Comparison of ENCODE assay signal across 9 cellular contexts in the genomic region with DNA sequence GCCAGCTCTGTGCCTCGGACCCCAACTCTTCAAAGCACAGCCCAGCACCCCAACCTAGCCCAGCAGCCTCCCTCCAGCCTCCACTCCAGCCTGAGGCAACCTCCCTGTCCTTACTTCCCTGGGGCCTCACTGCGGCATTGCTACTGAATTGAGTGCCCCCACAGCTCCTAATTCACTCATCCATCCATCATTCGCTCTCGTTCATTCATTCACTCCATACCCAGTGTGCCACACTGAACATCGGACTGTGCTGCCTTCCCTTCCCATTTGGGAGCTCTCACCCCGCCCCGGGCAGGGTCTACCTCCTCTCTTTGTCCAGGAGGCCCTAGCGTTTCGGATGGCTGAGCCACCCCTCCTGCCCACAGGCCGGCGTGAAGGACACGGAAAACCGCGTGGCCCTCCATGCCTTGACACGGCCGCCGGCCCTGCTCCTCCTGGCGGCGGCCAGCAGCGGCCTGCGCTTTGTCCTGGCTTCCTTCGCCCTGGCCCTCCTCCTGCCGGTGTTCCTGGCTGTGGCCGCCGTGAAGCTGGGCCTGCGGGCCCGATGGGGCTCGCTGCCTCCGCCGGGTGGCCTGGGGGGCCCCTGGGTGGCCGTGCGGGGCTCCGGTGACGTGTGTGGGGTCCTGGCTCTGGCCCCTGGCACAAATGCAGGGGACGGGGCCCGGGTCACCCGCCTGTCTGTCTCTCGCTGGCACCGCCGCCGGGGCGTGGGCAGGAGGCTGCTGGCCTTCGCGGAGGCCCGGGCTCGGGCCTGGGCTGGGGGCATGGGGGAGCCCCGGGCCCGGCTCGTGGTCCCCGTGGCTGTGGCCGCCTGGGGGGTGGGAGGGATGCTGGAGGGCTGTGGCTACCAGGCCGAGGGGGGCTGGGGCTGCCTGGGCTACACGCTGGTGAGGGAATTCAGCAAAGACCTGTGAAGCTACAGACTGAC. TPM values are rescaled to one million over a fixed set of nuclear protein-coding genes. Genes with fewer than 3 reads are reported as not detected.
DNase-seq lines count a peak whose midpoint lies in the region; ATAC-seq and TF ChIP-seq lines count a peak whose summit lies in the region.
"Had no signal": no experiment of that assay in that cellular context is flagged by ENCODE, and none has a peak within 500 bp of the region (broad histone marks: within the 10 kb centered on the region; RNA-seq: fewer than 3 reads in every experiment).

No MANE protein-coding gene starts in this region.

- H3K27me3 ChIP-seq in adipocyte (replicated peaks; ENCODE audit: control insufficient read depth, insufficient read depth, low read length): no peaks in the 10 kb centered on the region
- H3K27me3 ChIP-seq in thyroid gland: no peaks in the 10 kb centered on the region

- ATAC-seq in HG03565 (IDR thresholded peaks at IDR 0.05; ENCODE audit: unreplicated experiment): no peak

- DNase-seq in activated CD4-positive, alpha-beta T cell treated with anti-CD3 and anti-CD28 coated beads, Interleukin-2, amount 10 ng/mL, durations not matched to agents 7 days and 5 days: no peak
- DNase-seq in activated CD4-positive, alpha-beta T cell treated with anti-CD3 and anti-CD28 coated beads for 4 hours: no peak
- DNase-seq in adipocyte (ENCODE audit: low read depth) (no peak), islet precursor cell (peak; percentile 71), thyroid gland (no peak), NCI-H82 treated with DMSO at 0.1 percent for 48 hours (lab: John Stamatoyannopoulos, UW; ENCODE audit: unreplicated experiment) (no peak), NCI-H510A treated with DMSO at 0.1 percent for 48 hours (lab: John Stamatoyannopoulos, UW) (no peak)
- DNase-seq: activated effector memory CD4-positive, alpha-beta T cell treated with Interleukin-2 at 50 U/mL for 16 hours had no signal

- H3K4me1 ChIP-seq in adipocyte (ENCODE audit: control insufficient read depth, insufficient read depth, low read length) (peaks cover 49% of the 10 kb centered on the region), thyroid gland (peaks cover 32 to 41% of the 10 kb centered on the region in 2 donors)

- peaks cover 6% of the 10 kb centered on the region for H3K36me3 ChIP-seq in adipocyte (ENCODE audit: control insufficient read depth, insufficient read depth, low read length, severe bottlenecking)
- peaks cover 0 to 18% of the 10 kb centered on the region in 2 donors for H3K36me3 ChIP-seq in thyroid gland

- H3K9me3 ChIP-seq in adipocyte (ENCODE audit: control insufficient read depth, low read length) (no peaks in the 10 kb centered on the region), thyroid gland (no peaks in the 10 kb centered on the region)

- no peaks in the 10 kb centered on the region for H3K9me3 Mint-ChIP-seq in activated CD4-positive, alpha-beta T cell treated with anti-CD3 and anti-CD28 coated beads, Interleukin-2, amount 10 ng/mL, durations not matched to agents 7 days and 5 days

- peak overlapping the region; percentile 85 for H3K27ac Mint-ChIP-seq in activated CD4-positive, alpha-beta T cell treated with anti-CD3 and anti-CD28 coated beads, Interleukin-2, amount 10 ng/mL, durations not matched to agents 7 days and 5 days

- intact Hi-C loops in thyroid gland (cut with DNase I): no loop called here

- H3K4me3 ChIP-seq in adipocyte (ENCODE audit: low read length) (peak overlapping the region; percentile 79), thyroid gland (replicated peaks in 1 of 3) (no peak overlapping the region)

- peak in 1 of 6 experiments; percentile 9 for TF ChIP-seq CTCF in thyroid gland (IDR thresholded peaks at IDR 0.05)

- peak overlapping the region; percentile 70 to 97 (median 80) for H3K27ac ChIP-seq in thyroid gland

- CTCF ChIA-PET in activated CD4-positive, alpha-beta T cell treated with anti-CD3 and anti-CD28 coated beads, Interleukin-2, amount 10 ng/mL, durations not matched to agents 7 days and 5 days (lab: Charles Lee): interaction anchor here (1.1 to 2.0 kb wide), 4 partner anchors 15 to 146 kb away, joined by 3 to 15 read pairs (median 3); no protein-coding TSS in a partner anchor

- 65 to 83% methylated on average over 25 to 31 of the region's 53 CpGs for WGBS in thyroid gland, 2 donors

- H3K9ac ChIP-seq in adipocyte (ENCODE audit: low read length): peak overlapping the region; percentile 75

- H3K4me1 Mint-ChIP-seq in activated CD4-positive, alpha-beta T cell treated with anti-CD3 and anti-CD28 coated beads, Interleukin-2, amount 10 ng/mL, durations not matched to agents 7 days and 5 days: peaks cover 8% of the 10 kb centered on the region

- no peaks in the 10 kb centered on the region for H3K27me3 Mint-ChIP-seq in activated CD4-positive, alpha-beta T cell treated with anti-CD3 and anti-CD28 coated beads, Interleukin-2, amount 10 ng/mL, durations not matched to agents 7 days and 5 days

- no peak for TF ChIP-seq POLR2A in thyroid gland (IDR thresholded peaks at IDR 0.05)

- H3K36me3 Mint-ChIP-seq in activated CD4-positive, alpha-beta T cell treated with anti-CD3 and anti-CD28 coated beads, Interleukin-2, amount 10 ng/mL, durations not matched to agents 7 days and 5 days (ENCODE audit: low read depth): peaks cover 1% of the 10 kb centered on the region

- peak overlapping the region; percentile 69 for H3K4me3 Mint-ChIP-seq in activated CD4-positive, alpha-beta T cell treated with anti-CD3 and anti-CD28 coated beads, Interleukin-2, amount 10 ng/mL, durations not matched to agents 7 days and 5 days

- POLR2A ChIA-PET in activated CD4-positive, alpha-beta T cell treated with anti-CD3 and anti-CD28 coated beads, Interleukin-2, amount 10 ng/mL, durations not matched to agents 7 days and 5 days (lab: Charles Lee): interaction anchor here (0.6 kb wide), 1 partner anchor 314 kb away, joined by 3 read pairs; no protein-coding TSS in a partner anchor

RNA-seq across cellular contexts. Expression of gene NAT14, which starts 1.3 kb away (rescaled TPM):
- 10 to 100 TPM; 11.7 TPM for total RNA-seq in activated CD4-positive, alpha-beta T cell treated with anti-CD3 and anti-CD28 coated beads, Interleukin-2, amount 10 ng/mL, durations not matched to agents 7 days and 5 days
- 10 to 100 TPM in 2 of 4 donors, 1 to 10 TPM in 2; 5.1 to 28.3 (median 12.2) TPM for total RNA-seq in thyroid gland

RNA-seq across cellular contexts. Expression of gene SSC5D, which starts 1.9 kb away (rescaled TPM):
- total RNA-seq in activated CD4-positive, alpha-beta T cell treated with anti-CD3 and anti-CD28 coated beads, Interleukin-2, amount 10 ng/mL, durations not matched to agents 7 days and 5 days: under 1 TPM; 0.42 to 0.98 TPM
- total RNA-seq in thyroid gland: 1 to 10 TPM; 1.7 to 2.9 (median 2.2) TPM

RNA-seq across cellular contexts. Expression of gene ZNF628, which starts 9.9 kb away (rescaled TPM):
- 1 to 10 TPM; 7.3 to 9.7 TPM for total RNA-seq in activated CD4-positive, alpha-beta T cell treated with anti-CD3 and anti-CD28 coated beads, Interleukin-2, amount 10 ng/mL, durations not matched to agents 7 days and 5 days
- total RNA-seq in thyroid gland: 10 to 100 TPM in 2 of 4 donors, 1 to 10 TPM in 2; 2.1 to 12.0 (median 6.5) TPM

RNA-seq across cellular contexts. Expression of gene C19orf85, which starts 21.8 kb away (rescaled TPM):
- not detected for total RNA-seq in activated CD4-positive, alpha-beta T cell treated with anti-CD3 and anti-CD28 coated beads, Interleukin-2, amount 10 ng/mL, durations not matched to agents 7 days and 5 days
- not detected for total RNA-seq in thyroid gland

RNA-seq across cellular contexts. Expression of gene ISOC2, which starts 24.9 kb away (rescaled TPM):
- 10 to 100 TPM; 18.9 to 20.7 TPM for total RNA-seq in activated CD4-positive, alpha-beta T cell treated with anti-CD3 and anti-CD28 coated beads, Interleukin-2, amount 10 ng/mL, durations not matched to agents 7 days and 5 days
- total RNA-seq in thyroid gland: 100 to 1,000 TPM in 2 of 4 donors, 10 to 100 TPM in 2; 52.1 to 178 (median 100) TPM
